ENCODE assay signal across 1 cellular context in the genomic region with DNA sequence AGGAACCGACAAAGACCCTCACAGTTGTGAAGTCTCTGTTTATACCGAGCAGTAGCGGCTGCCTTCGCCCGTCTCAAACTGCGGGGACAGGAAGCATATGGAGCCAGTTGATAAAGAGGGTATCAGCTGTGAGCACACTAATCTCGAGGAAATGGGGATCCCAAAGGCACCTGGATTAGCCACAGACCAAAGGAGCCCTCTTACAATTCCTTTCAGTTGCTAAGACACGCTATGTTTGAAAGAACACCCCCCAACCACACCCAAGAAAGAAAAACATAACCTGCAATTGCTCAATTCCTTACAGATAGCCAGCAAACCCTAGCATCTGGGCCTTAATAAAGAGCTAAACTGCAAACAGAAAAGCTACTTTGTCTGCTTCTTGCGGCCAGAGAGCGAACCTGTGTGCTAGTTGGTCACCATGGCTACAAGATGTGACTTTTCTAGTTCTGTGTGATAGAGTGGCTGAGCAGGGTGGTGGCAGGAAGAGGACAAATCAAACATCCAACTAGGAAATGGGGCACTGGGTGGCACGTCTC.
TF ChIP-seq lines count a peak whose summit lies in the region.

No MANE protein-coding gene starts in this region.

TF ChIP-seq in H1, 55 proteins besides CTCF, POLR2A, EP300 and RAD21:
- TF ChIP-seq TAF1 (IDR thresholded peaks at IDR 0.05; ENCODE audit: low read depth, low read length), result no peak
- no peak for TF ChIP-seq GABPA (IDR thresholded peaks at IDR 0.05; ENCODE audit: borderline replicate concordance, insufficient read depth, low read length)
- no peak for TF ChIP-seq SP4 (IDR thresholded peaks at IDR 0.05; ENCODE audit: low read length)
- TF ChIP-seq EZH2 (IDR thresholded peaks at IDR 0.05; ENCODE audit: low read depth, low read length, severe bottlenecking), result no peak
- TF ChIP-seq SP2 (IDR thresholded peaks at IDR 0.05; ENCODE audit: low read length), result no peak
- no peak for TF ChIP-seq RXRA (IDR thresholded peaks at IDR 0.05; ENCODE audit: insufficient read depth, low read depth, low read length)
- TF ChIP-seq CHD1 (IDR thresholded peaks at IDR 0.05; ENCODE audit: low read depth, low read length), result no peak
- no peak for TF ChIP-seq YY1 (IDR thresholded peaks at IDR 0.05; ENCODE audit: low read depth, low read length)
- TF ChIP-seq SIRT6 (IDR thresholded peaks at IDR 0.05; ENCODE audit: low read length), result no peak
- TF ChIP-seq, protein P1, sequence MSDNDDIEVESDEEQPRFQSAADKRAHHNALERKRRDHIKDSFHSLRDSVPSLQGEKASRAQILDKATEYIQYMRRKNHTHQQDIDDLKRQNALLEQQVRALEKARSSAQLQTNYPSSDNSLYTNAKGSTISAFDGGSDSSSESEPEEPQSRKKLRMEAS (IDR thresholded peaks at IDR 0.05), result no peak
- no peak for TF ChIP-seq JUND (IDR thresholded peaks at IDR 0.05; ENCODE audit: low read length)
- no peak for TF ChIP-seq CEBPB (IDR thresholded peaks at IDR 0.05; ENCODE audit: low read depth, low read length)
- TF ChIP-seq, protein P2, sequence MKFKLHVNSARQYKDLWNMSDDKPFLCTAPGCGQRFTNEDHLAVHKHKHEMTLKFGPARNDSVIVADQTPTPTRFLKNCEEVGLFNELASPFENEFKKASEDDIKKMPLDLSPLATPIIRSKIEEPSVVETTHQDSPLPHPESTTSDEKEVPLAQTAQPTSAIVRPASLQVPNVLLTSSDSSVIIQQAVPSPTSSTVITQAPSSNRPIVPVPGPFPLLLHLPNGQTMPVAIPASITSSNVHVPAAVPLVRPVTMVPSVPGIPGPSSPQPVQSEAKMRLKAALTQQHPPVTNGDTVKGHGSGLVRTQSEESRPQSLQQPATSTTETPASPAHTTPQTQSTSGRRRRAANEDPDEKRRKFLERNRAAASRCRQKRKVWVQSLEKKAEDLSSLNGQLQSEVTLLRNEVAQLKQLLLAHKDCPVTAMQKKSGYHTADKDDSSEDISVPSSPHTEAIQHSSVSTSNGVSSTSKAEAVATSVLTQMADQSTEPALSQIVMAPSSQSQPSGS (IDR thresholded peaks at IDR 0.05; ENCODE audit: low read length), result no peak
